ENCODE assay signal across 9 cellular contexts in the genomic region with DNA sequence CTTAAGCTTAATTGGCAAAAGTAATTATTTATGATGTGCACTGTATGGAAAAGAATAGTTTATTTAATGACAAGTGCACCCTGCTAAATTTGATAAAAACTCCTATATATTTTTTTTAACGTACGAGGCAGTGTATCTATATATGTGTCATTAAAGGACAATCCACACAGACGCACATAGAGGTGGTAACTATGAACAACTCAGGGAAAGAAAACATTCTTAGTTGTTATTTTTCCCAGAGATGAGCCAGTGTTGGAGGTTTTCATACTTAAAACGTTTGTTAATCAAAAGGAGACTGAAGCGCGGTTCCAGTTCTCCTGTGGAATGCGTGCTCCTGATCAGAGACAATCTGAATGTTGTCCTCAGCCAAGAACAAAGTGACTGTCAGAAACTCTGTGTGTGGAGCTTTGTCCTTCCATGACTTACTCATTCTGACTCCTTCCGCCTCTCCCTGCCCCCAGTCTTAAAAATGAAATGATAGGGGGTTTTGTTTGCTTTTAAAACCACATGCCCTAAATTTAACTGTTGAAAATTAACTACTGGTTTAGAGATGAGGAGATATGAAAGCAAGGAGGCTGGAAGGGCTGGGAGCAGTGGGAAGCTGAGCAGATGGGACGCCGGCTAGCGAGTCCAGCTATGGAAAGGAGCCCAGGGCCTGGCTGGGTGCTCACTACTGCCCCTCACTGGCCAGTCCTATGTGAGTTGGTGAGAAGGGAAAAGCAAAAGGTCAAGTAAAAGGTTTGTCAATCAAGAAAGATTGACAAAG.
DNase-seq lines count a peak whose midpoint lies in the region; ATAC-seq, FAIRE-seq and TF ChIP-seq lines count a peak whose summit lies in the region.
"Had no signal": no experiment of that assay in that cellular context is flagged by ENCODE, and none has a peak within 500 bp of the region (broad histone marks: within the 10 kb centered on the region; RNA-seq: fewer than 3 reads in every experiment).

No MANE protein-coding gene starts in this region.

- peak overlapping the region; percentile 20; the same call in 2 of the 3 replicates for H3K4me3 ChIP-seq in A549
- H3K4me3 ChIP-seq in HFF-Myc (replicated peaks; ENCODE audit: low read depth, low read length) = no peak overlapping the region
- H3K4me3 ChIP-seq in K562 = no peak overlapping the region
- peak overlapping the region in 1 of 2 donors; percentile 26 for H3K4me3 ChIP-seq in kidney (ENCODE audit: low read length in 2 of 2)

- peak overlapping the region; percentile 67 to 82 for H3K27ac ChIP-seq in A549
- no peak overlapping the region for H3K27ac ChIP-seq in K562 (ENCODE audit: extremely low read depth, low read depth, low read length)
- peak overlapping the region; percentile 64 to 69 for H3K27ac ChIP-seq in kidney (ENCODE audit: low read depth in 2 of 2, low read length in 2 of 2)
- H3K27ac ChIP-seq in substantia nigra (ENCODE audit: low read depth, low read length, poor library complexity, severe bottlenecking) = peak overlapping the region; percentile 63

- no peak overlapping the region for H2AFZ ChIP-seq in K562 (ENCODE audit: low read depth, low read length)

- H3K4me1 ChIP-seq in A549 (peaks cover 32% of the 10 kb centered on the region), K562 (replicated peaks in 1 of 2; ENCODE audit: control insufficient read depth in 2 of 2, insufficient read depth in 2 of 2, low read length in 2 of 2) (no peaks in the 10 kb centered on the region; a peak in 1 of 5 replicates), kidney (ENCODE audit: control insufficient read depth in 1 of 2, insufficient read depth in 1 of 2, low read depth in 1 of 2, low read length in 2 of 2) (peaks cover 7 to 11% of the 10 kb centered on the region in 2 donors)

- TF ChIP-seq RAD21 in A549 (conservative IDR thresholded peaks at IDR 0.05 in 1 of 2, IDR thresholded peaks at IDR 0.05 in 1 of 2) (peak; percentile 23 to 46; a peak in 2 of 5 replicates), K562 (CRISPR knock-in tag; conservative IDR thresholded peaks at IDR 0.05 in 1 of 2, IDR thresholded peaks at IDR 0.05 in 1 of 2) (no peak)

- peak; percentile 80 to 84 for DNase-seq in A549 (ENCODE audit: low read depth in 1 of 2, low spot score in 1 of 2)
- peak; percentile 70 for DNase-seq in HFF-Myc (ENCODE audit: extremely low read depth, low read depth)
- DNase-seq in K562 (ENCODE audit: extremely low read depth in 1 of 4, low spot score in 3 of 4) = peak; percentile 36 to 55 (median 40)
- DNase-seq in kidney = peak; percentile 91
- peak in 45 of 49 donors; percentile 5 to 80 (median 53) for DNase-seq in substantia nigra (lab: John Stamatoyannopoulos, UW)
- no peak for DNase-seq in NOMO-1 (lab: John Stamatoyannopoulos, UW; ENCODE audit: unreplicated experiment in 2 of 2)
- no peak for DNase-seq in NCI-H2171 (lab: John Stamatoyannopoulos, UW)

- peaks cover 23 to 51% of the 10 kb centered on the region in 2 experiments for H3K27me3 ChIP-seq in K562 (ENCODE audit: control insufficient read depth in 2 of 2, insufficient read depth in 2 of 2, low read length in 2 of 2)

- BruUV-seq in K562 (replicated peaks; lab: Mats Ljungman, UMichigan) = no TSS peak

- H3K36me3 ChIP-seq in K562 (ENCODE audit: control insufficient read depth, insufficient read depth, low read length) (no peaks in the 10 kb centered on the region), kidney (ENCODE audit: control insufficient read depth in 1 of 2, insufficient read depth in 2 of 2, low read length in 2 of 2) (no peaks in the 10 kb centered on the region)

- H3K9me3 ChIP-seq in A549 (no peaks in the 10 kb centered on the region), K562 (replicated peaks; ENCODE audit: control insufficient read depth, insufficient read depth, low read depth, low read length) (no peaks in the 10 kb centered on the region), kidney (ENCODE audit: control insufficient read depth in 1 of 2, low read length in 2 of 2) (no peaks in the 10 kb centered on the region)

- no peaks in the 10 kb centered on the region for H3K79me2 ChIP-seq in K562 (ENCODE audit: control insufficient read depth, insufficient read depth, low read length)

- H3K9me1 ChIP-seq in K562 (ENCODE audit: control insufficient read depth, insufficient read depth, low read length) = no peaks in the 10 kb centered on the region

- peak overlapping the region; percentile 82 for H3K4me2 ChIP-seq in A549
- no peak overlapping the region for H3K4me2 ChIP-seq in K562 (ENCODE audit: insufficient read depth, low read length)

- CTCF ChIA-PET in A549 (lab: Yijun Ruan, JAX) = interaction anchor here (0.7 to 4.4 kb wide), 35 partner anchors 9 to 467 kb away, joined by 3 to 22 read pairs (median 4); no protein-coding TSS in a partner anchor
- CTCF ChIA-PET in K562 (lab: Yijun Ruan, JAX; ENCODE audit: low intra/inter-chr PET ratio) = no interaction called here

- FAIRE-seq in A549 (lab: Jason Lieb, UNC) = peak; percentile 46
- no peak for FAIRE-seq in K562 (lab: Jason Lieb, UNC)
- no peak for FAIRE-seq in kidney (lab: Jason Lieb, UNC)
- FAIRE-seq: colon had no signal

- POLR2A ChIA-PET in A549 (lab: Yijun Ruan, JAX) (no interaction called here), K562 (lab: Yijun Ruan, JAX) (interaction anchor here (0.7 to 2.1 kb wide), 4 partner anchors 11 to 32 kb away, joined by 3 to 4 read pairs (median 3); no protein-coding TSS in a partner anchor)

- H3K9ac ChIP-seq in K562 (ENCODE audit: insufficient read depth in 1 of 2, low read depth in 2 of 2, low read length in 2 of 2) (no peak overlapping the region), kidney (ENCODE audit: low read length in 2 of 2) (peak overlapping the region; percentile 29 to 47)

- TF ChIP-seq CTCF in A549 (IDR thresholded peaks at IDR 0.05) = peak; percentile 76
- TF ChIP-seq CTCF in HFF-Myc (IDR thresholded peaks at IDR 0.05; ENCODE audit: low read depth, low read length, missing control alignments) = peak; percentile 95
- TF ChIP-seq CTCF in K562 (IDR thresholded peaks at IDR 0.05 in 2 of 3, conservative IDR thresholded peaks at IDR 0.05 in 1 of 3; ENCODE audit: insufficient read depth in 2 of 3, low read depth in 1 of 3, low read length in 3 of 3) = peak; percentile 53 to 65 (median 54)
- peak; percentile 70 for TF ChIP-seq CTCF in kidney (IDR thresholded peaks at IDR 0.05; ENCODE audit: borderline replicate concordance, extremely low read depth, insufficient read depth)

- ATAC-seq in A549 (peak; percentile 91 to 95), K562 (peak; percentile 79), HG02642 (IDR thresholded peaks at IDR 0.05; ENCODE audit: poor library complexity, unreplicated experiment) (no peak)

- 0 out of 2 replicates have a peak, but pooled peaks cover 5% of the 10 kb centered on the region for H4K20me1 ChIP-seq in K562 (replicated peaks; ENCODE audit: control insufficient read depth, insufficient read depth, low read length)

- TF ChIP-seq EP300 in A549 (IDR thresholded peaks at IDR 0.05) (no peak), K562 (IDR thresholded peaks at IDR 0.05; ENCODE audit: low read length) (no peak)

- intact Hi-C loops in K562 (cut with micrococcal nuclease) (no loop called here), kidney (cut with DNase I) (no loop called here)

- WGBS in A549 (ENCODE audit: missing lambda C conversion rate) = 16% methylated on average over 11 of the region's 11 CpGs
- 8% methylated on average over 11 of the region's 11 CpGs for WGBS in K562 (ENCODE audit: insufficient coverage, low coverage, missing lambda C conversion rate)

- no peak for TF ChIP-seq POLR2A in A549 (IDR thresholded peaks at IDR 0.05; ENCODE audit: low read length)
- TF ChIP-seq POLR2A in K562 (conservative IDR thresholded peaks at IDR 0.05) = no peak

- in situ Hi-C loops in K562 (cut with MboI) = no loop called here

TF ChIP-seq in A549, 52 proteins besides CTCF, POLR2A, EP300 and RAD21 (continues in another document):
- peak; percentile 41; the same call in 1 of the 2 replicates for TF ChIP-seq JUNB (IDR thresholded peaks at IDR 0.05)
- TF ChIP-seq JUN (IDR thresholded peaks at IDR 0.05) = no peak
- TF ChIP-seq BCL3 (IDR thresholded peaks at IDR 0.05) = 0 out of 3 replicates have a peak, but pooled peaks have one; percentile 9
- TF ChIP-seq, protein P1, sequence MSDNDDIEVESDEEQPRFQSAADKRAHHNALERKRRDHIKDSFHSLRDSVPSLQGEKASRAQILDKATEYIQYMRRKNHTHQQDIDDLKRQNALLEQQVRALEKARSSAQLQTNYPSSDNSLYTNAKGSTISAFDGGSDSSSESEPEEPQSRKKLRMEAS (IDR thresholded peaks at IDR 0.05) = peak; percentile 42; the same call in 1 of the 2 replicates
- TF ChIP-seq SMC3 (IDR thresholded peaks at IDR 0.05) = peak; percentile 54
- TF ChIP-seq HOXB5 (CRISPR knock-in tag; IDR thresholded peaks at IDR 0.05) = no peak

TF ChIP-seq in K562, 482 proteins besides CTCF, POLR2A, EP300 and RAD21:
- TF ChIP-seq ZNF77 (CRISPR knock-in tag; IDR thresholded peaks at IDR 0.05) (no peak), HMG20A (CRISPR knock-in tag; conservative IDR thresholded peaks at IDR 0.05) (no peak), ID3 (CRISPR knock-in tag; IDR thresholded peaks at IDR 0.05) (no peak), ID3 (tag; IDR thresholded peaks at IDR 0.05) (0 out of 2 replicates have a peak, but pooled peaks have one; percentile 60), FOXA3 (CRISPR knock-in tag; conservative IDR thresholded peaks at IDR 0.05 in 1 of 2, IDR thresholded peaks at IDR 0.05 in 1 of 2) (peak in 1 of 2 experiments; percentile 45; a peak in 1 of 4 replicates), SMARCA4 (IDR thresholded peaks at IDR 0.05) (no peak), MEF2D (tag; conservative IDR thresholded peaks at IDR 0.05; ENCODE audit: low read depth) (0 out of 2 replicates have a peak, but pooled peaks have one; percentile 49)
- TF ChIP-seq, protein P2, sequence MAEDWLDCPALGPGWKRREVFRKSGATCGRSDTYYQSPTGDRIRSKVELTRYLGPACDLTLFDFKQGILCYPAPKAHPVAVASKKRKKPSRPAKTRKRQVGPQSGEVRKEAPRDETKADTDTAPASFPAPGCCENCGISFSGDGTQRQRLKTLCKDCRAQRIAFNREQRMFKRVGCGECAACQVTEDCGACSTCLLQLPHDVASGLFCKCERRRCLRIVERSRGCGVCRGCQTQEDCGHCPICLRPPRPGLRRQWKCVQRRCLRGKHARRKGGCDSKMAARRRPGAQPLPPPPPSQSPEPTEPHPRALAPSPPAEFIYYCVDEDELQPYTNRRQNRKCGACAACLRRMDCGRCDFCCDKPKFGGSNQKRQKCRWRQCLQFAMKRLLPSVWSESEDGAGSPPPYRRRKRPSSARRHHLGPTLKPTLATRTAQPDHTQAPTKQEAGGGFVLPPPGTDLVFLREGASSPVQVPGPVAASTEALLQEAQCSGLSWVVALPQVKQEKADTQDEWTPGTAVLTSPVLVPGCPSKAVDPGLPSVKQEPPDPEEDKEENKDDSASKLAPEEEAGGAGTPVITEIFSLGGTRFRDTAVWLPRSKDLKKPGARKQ (CRISPR knock-in tag; IDR thresholded peaks at IDR 0.05) = no peak
TF ChIP-seq in K562: peak in this region for 3.

Comparison
In these comparisons a context has a peak if more than half of its experiments do, and no peak if none do; other contexts are left out.
1. DNase-seq: peak in A549 (2 of 2), HFF-Myc (single experiment), K562 (4 of 4), kidney (single experiment) and substantia nigra (45 of 49); none in NOMO-1 (0 of 2) and NCI-H2171 (single experiment).
2. H3K9ac ChIP-seq: peak in kidney (2 of 2); none in K562 (0 of 2).
3. Peak in every context shown above with its lines, with median percentiles within 50 percentile points of each other: CTCF ChIP-seq.